Comparison of ENCODE assay signal across 8 cellular contexts in genomic region chr1:93878889-93879586, GRCh38. TPM values are rescaled to one million over a fixed set of nuclear protein-coding genes. Genes with fewer than 3 reads are reported as not detected.
DNase-seq lines count a peak whose midpoint lies in the region; FAIRE-seq and TF ChIP-seq lines count a peak whose summit lies in the region.

DNTTIP2 (minus strand) TSS chr1:93879206; CDS start chr1:93879148, 58 bp downstream.

- H3K18ac ChIP-seq in H1 (ENCODE audit: extremely low read depth, low read length), result peak within 1 kb of the TSS; percentile 96
- peak within 1 kb of the TSS; percentile 94 to 99 for H3K18ac ChIP-seq in mesenchymal stem cell (ENCODE audit: low read depth in 1 of 2, low read length in 2 of 2)

- H3K27ac ChIP-seq in H1 (ENCODE audit: low read depth, low read length), result peak within 1 kb of the TSS; percentile 86
- H3K27ac ChIP-seq in mesenchymal stem cell (ENCODE audit: low read length, poor library complexity, severe bottlenecking), result peak within 1 kb of the TSS; percentile 94

- H3K23ac ChIP-seq in H1 (ENCODE audit: insufficient read length) (no peak within 1 kb of the TSS), mesenchymal stem cell (ENCODE audit: low read length in 2 of 2) (peak within 1 kb of the TSS in 1 of 2 experiments; percentile 96)

- peaks cover 6% of the 10 kb centered on the region for H3K79me1 ChIP-seq in H1 (ENCODE audit: low read depth, low read length)
- peaks cover 8% of the 10 kb centered on the region for H3K79me1 ChIP-seq in mesenchymal stem cell (replicated peaks; ENCODE audit: low read length, poor library complexity, severe bottlenecking)

- 3% methylated on average over 50 of the region's 50 CpGs; no CpG with 5 or more reads in 1 of the 2 experiments for WGBS in H1 (ENCODE audit: extremely low coverage in 1 of 2, insufficient coverage in 1 of 2, insufficient read length in 1 of 2, insufficient replicate concordance in 2 of 2, low coverage in 1 of 2, low lambda C conversion rate in 2 of 2, missing lambda C conversion rate in 1 of 2), 2 experiments
- 5% methylated on average over 50 of the region's 50 CpGs for WGBS in mesenchymal stem cell

- peak within 1 kb of the TSS; percentile 82 for H2BK120ac ChIP-seq in H1 (replicated peaks; ENCODE audit: low read depth, low read length)
- H2BK120ac ChIP-seq in mesenchymal stem cell (ENCODE audit: low read depth, low read length), result peak within 1 kb of the TSS; percentile 61

- peak; percentile 96 to 98 for TF ChIP-seq POLR2A in H1 (IDR thresholded peaks at IDR 0.05; ENCODE audit: control extremely low read depth in 1 of 2, low read depth in 2 of 2, low read length in 2 of 2)

- H2BK15ac ChIP-seq in H1 (ENCODE audit: low read length) (no peak within 1 kb of the TSS), mesenchymal stem cell (ENCODE audit: low read depth, poor library complexity, severe bottlenecking) (peak within 1 kb of the TSS; percentile 12)

- H2BK12ac ChIP-seq in H1 (ENCODE audit: low read depth, low read length) (peak within 1 kb of the TSS; percentile 90; the same call in 1 of the 2 replicates), mesenchymal stem cell (ENCODE audit: low read length in 2 of 2) (no peak within 1 kb of the TSS)

- peak; percentile 96 for DNase-seq in COLO668 (lab: John Stamatoyannopoulos, UW; ENCODE audit: unreplicated experiment)
- DNase-seq in GM20000 (ENCODE audit: low spot score), result peak; percentile 88
- peak; percentile 94 for DNase-seq in HT-29 (ENCODE audit: low spot score)
- DNase-seq in NOMO-1 treated with dmso at 0.1 percent for 144 hours (lab: John Stamatoyannopoulos, UW; ENCODE audit: unreplicated experiment), result peak; percentile 73
- peak; percentile 64 to 87 (median 79) for DNase-seq in activated CD8-positive, alpha-beta memory T cell treated with anti-CD3 and anti-CD28 coated beads for 48 hours (ENCODE audit: low read depth in 2 of 3, low spot score in 2 of 3)
- peak; percentile 60 to 92 for DNase-seq in H1 (ENCODE audit: low read depth in 1 of 2, low spot score in 2 of 2)
- DNase-seq in mesenchymal stem cell, result peak; percentile 93
- DNase-seq in stimulated activated CD8-positive, alpha-beta memory T cell treated with anti-CD3 and anti-CD28 coated beads, Interleukin-12 subunit alpha, Interleukin-12 subunit beta, amount 100 ng/mL, for 4 hours (ENCODE audit: low read depth), result peak; percentile 81

- H4K8ac ChIP-seq in H1 (ENCODE audit: extremely low read depth, insufficient read depth, low read length) (peak within 1 kb of the TSS; percentile 99; the same call in 1 of the 2 replicates), mesenchymal stem cell (ENCODE audit: low read length) (peak within 1 kb of the TSS; percentile 100)

- FAIRE-seq in H1 (lab: Jason Lieb, UNC), result peak; percentile 42

- no peaks in the 10 kb centered on the region for H3K9me3 ChIP-seq in H1 (ENCODE audit: insufficient read depth in 2 of 2, low read depth in 1 of 2, low read length in 1 of 2)
- no peaks in the 10 kb centered on the region for H3K9me3 ChIP-seq in mesenchymal stem cell (ENCODE audit: control insufficient read depth, low read length)

- H3K4ac ChIP-seq in H1 (replicated peaks; ENCODE audit: insufficient read length, low read depth, low read length) (no peak within 1 kb of the TSS), mesenchymal stem cell (ENCODE audit: low read depth in 1 of 2, low read length in 2 of 2) (peak within 1 kb of the TSS; percentile 92 to 95)

- H2AFZ ChIP-seq in H1 (ENCODE audit: low read length) (peak within 1 kb of the TSS; percentile 69; the same call in 1 of the 2 replicates), mesenchymal stem cell (ENCODE audit: low read depth, low read length) (peak within 1 kb of the TSS; percentile 96)

- peak within 1 kb of the TSS; percentile 85 for H3K56ac ChIP-seq in H1 (replicated peaks; ENCODE audit: insufficient read length, low read depth, low read length)

- TF ChIP-seq RAD21 in H1 (IDR thresholded peaks at IDR 0.05 in 1 of 2, conservative IDR thresholded peaks at IDR 0.05 in 1 of 2; ENCODE audit: low read depth in 2 of 2, low read length in 2 of 2), result no peak

- peaks cover 0 to 2% (median 0%) of the 10 kb centered on the region in 4 experiments; a peak in 5 of 7 replicates for H3K4me1 ChIP-seq in H1 (replicated peaks in 1 of 4; ENCODE audit: control insufficient read depth in 3 of 4, insufficient read depth in 4 of 4, low read length in 3 of 4)
- peaks cover 1% of the 10 kb centered on the region for H3K4me1 ChIP-seq in mesenchymal stem cell (ENCODE audit: control insufficient read depth, insufficient read depth, low read depth, low read length)

- no peak within 1 kb of the TSS for H4K91ac ChIP-seq in H1 (replicated peaks; ENCODE audit: insufficient read length, low read length)
- peak within 1 kb of the TSS; percentile 95 for H4K91ac ChIP-seq in mesenchymal stem cell (ENCODE audit: low read length)

- H3K4me2 ChIP-seq in H1 (ENCODE audit: insufficient read depth in 1 of 2, low read depth in 2 of 2, low read length in 2 of 2) (peak within 1 kb of the TSS; percentile 72 to 78), mesenchymal stem cell (ENCODE audit: low read length, poor library complexity, severe bottlenecking) (peak within 1 kb of the TSS; percentile 99)

- TF ChIP-seq EP300 in H1 (IDR thresholded peaks at IDR 0.05; ENCODE audit: borderline replicate concordance in 1 of 2, low read depth in 2 of 2, low read length in 2 of 2), result no peak

- no peaks in the 10 kb centered on the region for H3K27me3 ChIP-seq in H1 (replicated peaks in 1 of 4; ENCODE audit: control insufficient read depth in 3 of 4, extremely low read depth in 1 of 4, insufficient read depth in 3 of 4, low read length in 3 of 4)
- no peaks in the 10 kb centered on the region for H3K27me3 ChIP-seq in mesenchymal stem cell (ENCODE audit: control insufficient read depth in 1 of 2, insufficient read depth in 1 of 2, low read length in 2 of 2)

- H3K4me3 ChIP-seq in H1 (ENCODE audit: extremely low read depth in 1 of 4, insufficient read depth in 2 of 4, low read depth in 3 of 4, low read length in 4 of 4) (peak within 1 kb of the TSS; percentile 96 to 99 (median 97)), mesenchymal stem cell (ENCODE audit: insufficient read depth in 1 of 2, low read depth in 1 of 2, low read length in 2 of 2) (peak within 1 kb of the TSS; percentile 98 to 99)

- H3K14ac ChIP-seq in H1 (ENCODE audit: insufficient read length) (no peak within 1 kb of the TSS), mesenchymal stem cell (ENCODE audit: low read length in 2 of 2) (peak within 1 kb of the TSS in 1 of 2 experiments; percentile 80)

- POLR2A ChIA-PET in H1 (lab: Charles Lee; ENCODE audit: partially characterized antibody), result interaction anchor here (0.7 to 2.9 kb wide), 24 partner anchors 9 to 813 kb away, joined by 3 to 21 read pairs (median 4); partner anchors contain the start of gene GCLM

- TF ChIP-seq CTCF in GM20000 (IDR thresholded peaks at IDR 0.05; ENCODE audit: extremely low read depth, missing control alignments), result no peak
- TF ChIP-seq CTCF in H1 (IDR thresholded peaks at IDR 0.05; ENCODE audit: control extremely low read depth in 1 of 3, insufficient read depth in 1 of 3, low read depth in 1 of 3, low read length in 3 of 3), result no peak

- peak within 1 kb of the TSS; percentile 44; the same call in 1 of the 2 replicates for H2BK20ac ChIP-seq in H1 (ENCODE audit: low read length)

- H3K79me2 ChIP-seq in H1 (ENCODE audit: control insufficient read depth in 1 of 2, insufficient read depth in 2 of 2, low read length in 2 of 2), result peaks cover 20 to 32% of the 10 kb centered on the region in 2 experiments

- H4K5ac ChIP-seq in H1 (ENCODE audit: insufficient read length, low read depth, low read length), result peak within 1 kb of the TSS; percentile 97

- H4K20me1 ChIP-seq in H1 (replicated peaks in 1 of 2; ENCODE audit: control insufficient read depth in 1 of 2, insufficient read depth in 2 of 2, low read length in 2 of 2), result peaks cover 2 to 7% of the 10 kb centered on the region in 2 experiments

- H3K9ac ChIP-seq in H1 (replicated peaks in 1 of 4; ENCODE audit: extremely low read depth in 1 of 4, low read depth in 3 of 4, low read length in 3 of 4) (peak within 1 kb of the TSS; percentile 89 to 100 (median 96)), mesenchymal stem cell (ENCODE audit: low read length) (peak within 1 kb of the TSS; percentile 99)

- CTCF ChIA-PET in H1 (lab: Charles Lee; ENCODE audit: partially characterized antibody), result interaction anchor here (0.7 to 1.5 kb wide), 3 partner anchors 10 to 574 kb away, joined by 3 to 5 read pairs (median 4); no protein-coding TSS in a partner anchor

- H3K36me3 ChIP-seq in H1 (ENCODE audit: control insufficient read depth in 2 of 4, insufficient read depth in 4 of 4, low read length in 3 of 4) (peaks cover 7 to 35% (median 25%) of the 10 kb centered on the region in 4 experiments), mesenchymal stem cell (ENCODE audit: control insufficient read depth in 1 of 2, insufficient read depth in 2 of 2, low read depth in 1 of 2, low read length in 2 of 2) (peaks cover 5 to 53% of the 10 kb centered on the region in 2 experiments)

- H2AK5ac ChIP-seq in H1 (ENCODE audit: low read depth, low read length) (peak within 1 kb of the TSS; percentile 96; the same call in 1 of the 2 replicates), mesenchymal stem cell (ENCODE audit: low read length, severe bottlenecking) (peak within 1 kb of the TSS; percentile 99)

- peaks cover 2% of the 10 kb centered on the region; the same call in 1 of the 2 replicates for H3K23me2 ChIP-seq in H1 (ENCODE audit: low read depth, low read length)

- H2BK5ac ChIP-seq in H1 (ENCODE audit: low read depth, low read length) (peak within 1 kb of the TSS; percentile 91), mesenchymal stem cell (ENCODE audit: low read depth, low read length, poor library complexity, severe bottlenecking) (peak within 1 kb of the TSS; percentile 91)

TF ChIP-seq in H1, 55 proteins besides CTCF, POLR2A, EP300 and RAD21 (continues in another document):
- TF ChIP-seq MAFK (IDR thresholded peaks at IDR 0.05; ENCODE audit: low read depth, low read length), result no peak
- TF ChIP-seq CHD2 (IDR thresholded peaks at IDR 0.05; ENCODE audit: low read length), result peak; percentile 97
- peak; percentile 91 for TF ChIP-seq BRCA1 (IDR thresholded peaks at IDR 0.05; ENCODE audit: low read depth, low read length)
- no peak for TF ChIP-seq CEBPB (IDR thresholded peaks at IDR 0.05; ENCODE audit: low read depth, low read length)

RNA-seq across cellular contexts. Expression of gene DNTTIP2, which starts in this region (rescaled TPM):
- total RNA-seq in HT-29 (2014; rRNA removed; shearing (Covaris generic)), result 15.1 and 15.4 TPM in 2 replicates
- 80.4 and 84.2 TPM in 2 replicates for total RNA-seq in H1 (2021; fragmentation: NEBNext Ultra II Directional; extraction: Animal tissue kit (Norgen Biotek cat#: 25700))
- 3.1 and 6.3 TPM in 2 replicates for polyA plus RNA-seq in H1 (2011; rRNA removed)
- polyA plus RNA-seq in H1 (2011; cell fraction: cytosol; rRNA removed), result 16.7 TPM
- 36.5 TPM for polyA plus RNA-seq in H1 (2011; cell fraction: nucleus; rRNA removed)
- polyA plus RNA-seq in H1 (2012, experiment 1 of 2), result 43.9 to 87.2 TPM (median 51.2 TPM) in 4 replicates
- polyA plus RNA-seq in H1 (2012, experiment 2 of 2), result 3.0 TPM
- polyA plus RNA-seq in H1 (2013, experiment 1 of 2), result 92.4 TPM
- 93.1 TPM for polyA plus RNA-seq in H1 (2013, experiment 2 of 2)
- 29.1 and 52.1 TPM in 2 replicates for polyA minus RNA-seq in H1 (2011; rRNA and poly(A)+ RNA removed)
- polyA minus RNA-seq in H1 (2011; cell fraction: cytosol; rRNA and poly(A)+ RNA removed), result 12.0 TPM
- polyA minus RNA-seq in H1 (2011; cell fraction: nucleus; rRNA and poly(A)+ RNA removed), result 30.2 TPM
- polyA plus RNA-seq in mesenchymal stem cell (2013, experiment 1 of 2), result 56.4 TPM
- polyA plus RNA-seq in mesenchymal stem cell (2013, experiment 2 of 2), result 56.9 TPM

Comparison
In these comparisons a context has a peak if more than half of its experiments do, and no peak if none do; other contexts are left out.
1. Peak in every context shown above with its lines: DNase-seq, H3K4me3 ChIP-seq and H3K27ac ChIP-seq.